24 cellular contexts compared by ENCODE assay signal in the genomic region with DNA sequence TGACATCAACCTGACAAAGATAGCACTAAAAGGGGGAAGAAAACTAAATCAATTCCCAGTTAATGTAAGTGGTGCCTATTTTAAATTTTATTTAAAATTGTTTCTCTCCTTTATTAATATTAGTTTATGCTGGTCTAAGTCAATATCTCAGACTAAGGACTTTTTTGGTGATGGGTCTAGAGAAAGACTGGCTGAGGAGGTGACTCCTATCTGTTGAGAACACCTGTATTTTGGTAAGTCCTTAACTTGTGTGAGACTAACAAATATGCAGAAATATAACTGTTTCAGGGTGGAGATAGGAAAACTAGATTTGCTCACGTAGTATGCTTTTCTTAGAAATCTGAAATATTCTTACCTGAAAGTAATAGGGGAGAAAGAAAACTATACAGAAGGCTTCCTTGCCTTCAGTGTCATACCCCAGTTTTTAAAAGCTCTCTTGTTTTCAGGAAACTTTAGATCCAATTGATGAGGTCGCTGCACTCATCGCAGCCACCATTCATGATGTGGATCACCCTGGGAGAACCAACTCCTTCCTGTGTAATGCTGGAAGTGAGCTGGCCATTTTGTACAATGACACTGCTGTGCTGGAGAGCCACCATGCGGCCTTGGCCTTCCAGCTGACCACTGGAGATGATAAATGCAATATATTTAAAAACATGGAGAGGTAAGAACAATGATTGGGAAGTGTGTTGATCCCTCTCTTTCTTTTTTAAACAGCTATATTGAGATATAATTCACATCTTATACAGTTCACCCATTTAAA.
"Had no signal": no experiment of that assay in that cellular context is flagged by ENCODE, and none has a peak within 500 bp of the region (broad histone marks: within the 10 kb centered on the region; RNA-seq: fewer than 3 reads in every experiment).

No MANE protein-coding gene starts in this region.

- H3K36me3 ChIP-seq: breast epithelium, colonic mucosa, ovary, uterus had no signal

- H3K4me3 ChIP-seq: adrenal gland, breast epithelium, colonic mucosa, gastroesophageal sphincter, heart right ventricle, left ventricle myocardium inferior, ovary, right lobe of liver, skin epidermis, testis, uterus had no signal

- DNase-seq: activated CD4-positive, alpha-beta T cell treated with anti-CD3 and anti-CD28 coated beads, Interleukin-2, amount 10 ng/mL, durations not matched to agents 7 days and 5 days; activated CD8-positive, alpha-beta T cell treated with anti-CD3 and anti-CD28 coated beads for 36 hours; colonic mucosa; heart right ventricle; kidney glomerular epithelial cell; left ventricle myocardium inferior; mammary epithelial cell; ovary; right lobe of liver; stimulated activated CD4-positive, alpha-beta T cell treated with anti-CD3 and anti-CD28 coated beads, Interleukin-2, amount 100 ng/mL, for 24 hours; stimulated activated naive CD8-positive, alpha-beta T cell treated with anti-CD3 and anti-CD28 coated beads, Interleukin-15, amount 100 ng/mL, for 72 hours; testis; trophoblast cell; uterus had no signal

- H3K9me3 ChIP-seq: adrenal gland, breast epithelium, colonic mucosa, gastroesophageal sphincter, heart right ventricle, left ventricle myocardium inferior, ovary, right lobe of liver, testis, uterus had no signal

- ATAC-seq: activated CD4-positive, CD25-positive, alpha-beta regulatory T cell treated with anti-CD3 and anti-CD28 coated beads, Interleukin-2, amount 50 U/mL, for 24 hours; activated CD8-positive, alpha-beta memory T cell treated with anti-CD3 and anti-CD28 coated beads, Interleukin-2, amount 10 ng/mL, durations not matched to agents 7 days and 5 days; activated CD8-positive, alpha-beta T cell treated with anti-CD3 and anti-CD28 coated beads for 36 hours; activated naive CD4-positive, alpha-beta T cell treated with anti-CD3 and anti-CD28 coated beads, Interleukin-2, amount 50 U/mL, for 72 hours; gastroesophageal sphincter; heart right ventricle; natural killer cell treated with Interleukin-12 subunit alpha and Interleukin-12 subunit beta and Interleukin-15 and Interleukin-18, amount 100 ng/mL, for 72 hours; right lobe of liver; stimulated activated effector memory CD8-positive, alpha-beta T cell treated with anti-CD3 and anti-CD28 coated beads, Interleukin-12 subunit alpha, Interleukin-12 subunit beta, amount 100 ng/mL, for 72 hours; stimulated activated naive CD8-positive, alpha-beta T cell treated with anti-CD3 and anti-CD28 coated beads, Interleukin-15, amount 100 ng/mL, for 72 hours had no signal

- H3K27ac ChIP-seq: adrenal gland, breast epithelium, colonic mucosa, gastroesophageal sphincter, heart right ventricle, left ventricle myocardium inferior, ovary, right lobe of liver, skin epidermis, testis, uterus, VCaP had no signal

- H3K4me1 ChIP-seq: breast epithelium, colonic mucosa, gastroesophageal sphincter, right lobe of liver, testis, uterus had no signal

- H3K27me3 ChIP-seq: adrenal gland, breast epithelium, colonic mucosa, gastroesophageal sphincter, heart right ventricle, ovary, right lobe of liver, testis, uterus had no signal
